In the genomic region with DNA sequence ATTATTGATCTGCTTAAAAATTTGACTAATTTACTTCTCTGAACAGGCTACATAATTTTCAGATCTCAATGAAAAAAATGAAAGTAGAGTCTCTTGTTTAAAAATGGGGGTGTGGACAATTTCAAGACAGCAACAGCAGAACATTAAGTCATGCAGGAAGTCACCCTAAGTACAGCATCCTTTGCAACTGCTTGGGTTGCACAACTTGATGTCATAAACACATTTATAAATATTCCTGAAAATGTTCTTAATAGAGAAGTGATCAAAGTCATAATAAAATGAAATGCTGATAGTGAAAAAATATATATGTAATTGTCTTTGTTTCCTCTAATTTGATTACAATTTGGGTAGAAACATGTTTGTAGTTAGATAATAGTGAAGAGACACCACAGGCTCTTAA, we compare ENCODE assay signal across 1 cellular context.
TF ChIP-seq lines count a peak whose summit lies in the region.

No MANE protein-coding gene starts in this region.

TF ChIP-seq in HCT116, 20 proteins besides CTCF, POLR2A, EP300 and RAD21 (continued from another document):
- TF ChIP-seq, protein P1, sequence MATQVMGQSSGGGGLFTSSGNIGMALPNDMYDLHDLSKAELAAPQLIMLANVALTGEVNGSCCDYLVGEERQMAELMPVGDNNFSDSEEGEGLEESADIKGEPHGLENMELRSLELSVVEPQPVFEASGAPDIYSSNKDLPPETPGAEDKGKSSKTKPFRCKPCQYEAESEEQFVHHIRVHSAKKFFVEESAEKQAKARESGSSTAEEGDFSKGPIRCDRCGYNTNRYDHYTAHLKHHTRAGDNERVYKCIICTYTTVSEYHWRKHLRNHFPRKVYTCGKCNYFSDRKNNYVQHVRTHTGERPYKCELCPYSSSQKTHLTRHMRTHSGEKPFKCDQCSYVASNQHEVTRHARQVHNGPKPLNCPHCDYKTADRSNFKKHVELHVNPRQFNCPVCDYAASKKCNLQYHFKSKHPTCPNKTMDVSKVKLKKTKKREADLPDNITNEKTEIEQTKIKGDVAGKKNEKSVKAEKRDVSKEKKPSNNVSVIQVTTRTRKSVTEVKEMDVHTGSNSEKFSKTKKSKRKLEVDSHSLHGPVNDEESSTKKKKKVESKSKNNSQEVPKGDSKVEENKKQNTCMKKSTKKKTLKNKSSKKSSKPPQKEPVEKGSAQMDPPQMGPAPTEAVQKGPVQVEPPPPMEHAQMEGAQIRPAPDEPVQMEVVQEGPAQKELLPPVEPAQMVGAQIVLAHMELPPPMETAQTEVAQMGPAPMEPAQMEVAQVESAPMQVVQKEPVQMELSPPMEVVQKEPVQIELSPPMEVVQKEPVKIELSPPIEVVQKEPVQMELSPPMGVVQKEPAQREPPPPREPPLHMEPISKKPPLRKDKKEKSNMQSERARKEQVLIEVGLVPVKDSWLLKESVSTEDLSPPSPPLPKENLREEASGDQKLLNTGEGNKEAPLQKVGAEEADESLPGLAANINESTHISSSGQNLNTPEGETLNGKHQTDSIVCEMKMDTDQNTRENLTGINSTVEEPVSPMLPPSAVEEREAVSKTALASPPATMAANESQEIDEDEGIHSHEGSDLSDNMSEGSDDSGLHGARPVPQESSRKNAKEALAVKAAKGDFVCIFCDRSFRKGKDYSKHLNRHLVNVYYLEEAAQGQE (IDR thresholded peaks at IDR 0.05; ENCODE audit: low read depth), result no peak
